ENCODE assay signal across 8 cellular contexts in genomic region chr13:32587014-32587773, GRCh38. TPM values are rescaled to one million over a fixed set of nuclear protein-coding genes. Genes with fewer than 3 reads are reported as not detected.
A peak's percentile ranks its signal among the peaks of the same experiment; 100 is the strongest.
DNase-seq lines count a peak whose midpoint lies in the region; ATAC-seq and TF ChIP-seq lines count a peak whose summit lies in the region.

No MANE protein-coding gene starts in this region.

- H3K9ac ChIP-seq in HUES64 (ENCODE audit: low read depth, low read length) (peak overlapping the region; percentile 94), SU-DHL-6 (ENCODE audit: low read length) (peak overlapping the region; percentile 72)

- TF ChIP-seq EP300 in upper lobe of left lung (IDR thresholded peaks at IDR 0.05) = no peak

- H2AFZ ChIP-seq in SU-DHL-6 (ENCODE audit: low read depth, low read length, severe bottlenecking) = no peak overlapping the region

- peaks cover 51% of the 10 kb centered on the region for H3K79me2 ChIP-seq in SU-DHL-6 (ENCODE audit: insufficient read depth, low read length)

- TF ChIP-seq POLR2A in heart left ventricle (IDR thresholded peaks at IDR 0.05) (no peak), upper lobe of left lung (IDR thresholded peaks at IDR 0.05) (peak in 2 of 4 donors; percentile 22 to 44)

- no peaks in the 10 kb centered on the region for H3K9me2 ChIP-seq in SU-DHL-6 (replicated peaks; ENCODE audit: insufficient read depth, low read length)

- no peaks in the 10 kb centered on the region for H3K9me3 Mint-ChIP-seq in activated naive CD8-positive, alpha-beta T cell treated with anti-CD3 and anti-CD28 coated beads, Interleukin-2, amount 10 ng/mL, durations not matched to agents 7 days and 5 days

- peak overlapping the region; percentile 94; the same call in 1 of the 2 replicates for H3K27ac ChIP-seq in HUES64 (ENCODE audit: low read depth, low read length)
- peak overlapping the region; percentile 74 for H3K27ac ChIP-seq in SU-DHL-6 (ENCODE audit: low read depth, low read length)
- H3K27ac ChIP-seq in heart left ventricle = peak overlapping the region; percentile 83 to 96 (median 89)
- H3K27ac ChIP-seq in upper lobe of left lung = peak overlapping the region; percentile 88 to 99 (median 94)

- intact Hi-C loops in heart left ventricle (cut with DNase I) = loop anchor here (2.0 to 10.0 kb wide), 11 partner anchors 52 to 1140 kb away; partner anchors contain the start of gene KL (in 2 of the 10)

- H3K4me1 ChIP-seq in HUES64 (ENCODE audit: insufficient read depth, low read length) = peaks cover 25% of the 10 kb centered on the region
- peaks cover 0 to 38% (median 28%) of the 10 kb centered on the region in 12 donors for H3K4me1 ChIP-seq in heart left ventricle
- H3K4me1 ChIP-seq in upper lobe of left lung = peaks cover 15 to 32% (median 29%) of the 10 kb centered on the region in 4 donors

- peak overlapping the region; percentile 97 for H3K4me2 ChIP-seq in SU-DHL-6 (ENCODE audit: low read depth, low read length, poor library complexity, severe bottlenecking)

- H3K4me1 Mint-ChIP-seq in activated naive CD8-positive, alpha-beta T cell treated with anti-CD3 and anti-CD28 coated beads, Interleukin-2, amount 10 ng/mL, durations not matched to agents 7 days and 5 days = peaks cover 43% of the 10 kb centered on the region

- H4K20me1 ChIP-seq in SU-DHL-6 (ENCODE audit: low read depth, low read length) = peaks cover 28% of the 10 kb centered on the region

- under 1% methylated on average over 72 of the region's 73 CpGs for WGBS in HUES64
- 0 to 1% (median 1%) methylated on average over 44 to 73 of the region's 73 CpGs for WGBS in heart left ventricle, 4 donors
- 0% methylated on average over 26 to 56 of the region's 73 CpGs for WGBS in upper lobe of left lung, 2 donors

- POLR2A ChIA-PET in activated naive CD8-positive, alpha-beta T cell treated with anti-CD3 and anti-CD28 coated beads, Interleukin-2, amount 10 ng/mL, durations not matched to agents 7 days and 5 days (lab: Charles Lee) = interaction anchor here (0.6 to 1.2 kb wide), 5 partner anchors 50 to 956 kb away, joined by 3 to 6 read pairs (median 4); partner anchors contain the start of genes BRCA2 and ZAR1L

- H3K27me3 Mint-ChIP-seq in activated naive CD8-positive, alpha-beta T cell treated with anti-CD3 and anti-CD28 coated beads, Interleukin-2, amount 10 ng/mL, durations not matched to agents 7 days and 5 days = peaks cover 14% of the 10 kb centered on the region

- H3K4me3 Mint-ChIP-seq in activated naive CD8-positive, alpha-beta T cell treated with anti-CD3 and anti-CD28 coated beads, Interleukin-2, amount 10 ng/mL, durations not matched to agents 7 days and 5 days = peak overlapping the region; percentile 85

- H3K27me3 ChIP-seq in HUES64 (ENCODE audit: insufficient read depth, low read length) = peaks cover 8% of the 10 kb centered on the region
- H3K27me3 ChIP-seq in SU-DHL-6 (ENCODE audit: low read length) = no peaks in the 10 kb centered on the region
- no peaks in the 10 kb centered on the region for H3K27me3 ChIP-seq in heart left ventricle
- no peaks in the 10 kb centered on the region for H3K27me3 ChIP-seq in upper lobe of left lung

- no peaks in the 10 kb centered on the region for H3F3A ChIP-seq in SU-DHL-6 (ENCODE audit: insufficient read depth)

- H3K36me3 Mint-ChIP-seq in activated naive CD8-positive, alpha-beta T cell treated with anti-CD3 and anti-CD28 coated beads, Interleukin-2, amount 10 ng/mL, durations not matched to agents 7 days and 5 days = peaks cover 4% of the 10 kb centered on the region

- ATAC-seq in GM21367 (IDR thresholded peaks at IDR 0.05; ENCODE audit: unreplicated experiment) (peak; percentile 38), heart left ventricle (peak; percentile 19 to 55 (median 51)), upper lobe of left lung (ENCODE audit: low FRiP score in 2 of 2) (peak; percentile 63 to 64)
- ATAC-seq in activated naive CD8-positive, alpha-beta T cell treated with anti-CD3 and anti-CD28 coated beads, Interleukin-2, amount 10 ng/mL, durations not matched to agents 7 days and 5 days (ENCODE audit: low read depth) = peak; percentile 23

- H3K27ac Mint-ChIP-seq in activated naive CD8-positive, alpha-beta T cell treated with anti-CD3 and anti-CD28 coated beads, Interleukin-2, amount 10 ng/mL, durations not matched to agents 7 days and 5 days = peak overlapping the region; percentile 94

- TF ChIP-seq CTCF in SU-DHL-6 (IDR thresholded peaks at IDR 0.05; ENCODE audit: insufficient read depth, low read length, poor library complexity, severe bottlenecking) (no peak), heart left ventricle (IDR thresholded peaks at IDR 0.05) (peak in 3 of 12 donors; percentile 8 to 22 (median 11)), upper lobe of left lung (IDR thresholded peaks at IDR 0.05) (peak in 4 of 6 experiments; percentile 14 to 45 (median 28))

- DNase-seq in DMS114 treated with DMSO at 0.1 percent for 48 hours (lab: John Stamatoyannopoulos, UW; ENCODE audit: unreplicated experiment) (peak; percentile 7), heart left ventricle (peak; percentile 77 to 86 (median 82)), pons (ENCODE audit: low spot score) (peak; percentile 51), upper lobe of left lung (peak; percentile 86 to 93)
- DNase-seq in activated naive CD8-positive, alpha-beta T cell treated with anti-CD3 and anti-CD28 coated beads, Interleukin-2, amount 10 ng/mL, durations not matched to agents 7 days and 5 days = peak; percentile 72

- H3K9me3 ChIP-seq in HUES64 (ENCODE audit: insufficient read depth, low read depth, low read length) = no peaks in the 10 kb centered on the region
- no peaks in the 10 kb centered on the region for H3K9me3 ChIP-seq in SU-DHL-6 (ENCODE audit: insufficient read depth, low read length)
- no peaks in the 10 kb centered on the region for H3K9me3 ChIP-seq in heart left ventricle
- H3K9me3 ChIP-seq in upper lobe of left lung = no peaks in the 10 kb centered on the region

- H3K36me3 ChIP-seq in HUES64 (ENCODE audit: insufficient read depth, low read length) = no peaks in the 10 kb centered on the region
- no peaks in the 10 kb centered on the region for H3K36me3 ChIP-seq in SU-DHL-6 (ENCODE audit: low read length)
- no peaks in the 10 kb centered on the region for H3K36me3 ChIP-seq in heart left ventricle
- no peaks in the 10 kb centered on the region for H3K36me3 ChIP-seq in upper lobe of left lung

- H3K4me3 ChIP-seq in HUES64 (ENCODE audit: low read length) (peak overlapping the region; percentile 94), SU-DHL-6 (ENCODE audit: insufficient read depth, low read length, poor library complexity, severe bottlenecking) (peak overlapping the region; percentile 73), heart left ventricle (peak overlapping the region; percentile 66 to 95 (median 84)), upper lobe of left lung (peak overlapping the region; percentile 51 to 91 (median 74))

RNA-seq across cellular contexts. Expression of gene PDS5B, which starts 0.9 kb away (rescaled TPM):
- polyA plus RNA-seq in HUES64 (2013, experiment 1 of 2) = 32.4 TPM
- 36.5 TPM for polyA plus RNA-seq in HUES64 (2013, experiment 2 of 2)
- 10 to 100 TPM; 64.8 to 71.3 TPM for total RNA-seq in activated naive CD8-positive, alpha-beta T cell treated with anti-CD3 and anti-CD28 coated beads, Interleukin-2, amount 10 ng/mL, durations not matched to agents 7 days and 5 days
- 10 to 100 TPM; 12.0 to 28.8 (median 19.4) TPM for total RNA-seq in heart left ventricle
- 10 to 100 TPM in 1 of 2 donors, 1 to 10 TPM in 1; 3.7 to 10.2 TPM for polyA plus RNA-seq in heart left ventricle
- 10 to 100 TPM; 26.0 to 84.3 (median 43.3) TPM for total RNA-seq in upper lobe of left lung

RNA-seq across cellular contexts. Expression of gene N4BP2L2, which starts 48.6 kb away (rescaled TPM):
- 40.3 TPM for polyA plus RNA-seq in HUES64 (2013, experiment 1 of 2)
- 47.5 TPM for polyA plus RNA-seq in HUES64 (2013, experiment 2 of 2)
- 100 to 1,000 TPM; 160 to 180 TPM for total RNA-seq in activated naive CD8-positive, alpha-beta T cell treated with anti-CD3 and anti-CD28 coated beads, Interleukin-2, amount 10 ng/mL, durations not matched to agents 7 days and 5 days
- total RNA-seq in heart left ventricle = 100 to 1,000 TPM; 106 to 297 (median 142) TPM
- polyA plus RNA-seq in heart left ventricle = 10 to 100 TPM; 40.4 to 53.8 TPM
- 100 to 1,000 TPM in 5 of 6 donors, 10 to 100 TPM in 1; 93.7 to 583 (median 146) TPM for total RNA-seq in upper lobe of left lung

Comparison
In these comparisons a context has a peak if more than half of its experiments do, and no peak if none do; other contexts are left out.
1. Peak in every context shown above with its lines: DNase-seq, ATAC-seq, H3K4me3 ChIP-seq and H3K27ac ChIP-seq.
2. DNase-seq: peak in every context shown above with its lines; median percentile 90 in upper lobe of left lung; 82 in heart left ventricle; 72 in activated naive CD8-positive, alpha-beta T cell treated with anti-CD3 and anti-CD28 coated beads, Interleukin-2, amount 10 ng/mL, durations not matched to agents 7 days and 5 days; 51 in pons; 7 in DMS114 treated with DMSO at 0.1 percent for 48 hours.